Comparison of ENCODE assay signal across 13 cellular contexts in the genomic region with DNA sequence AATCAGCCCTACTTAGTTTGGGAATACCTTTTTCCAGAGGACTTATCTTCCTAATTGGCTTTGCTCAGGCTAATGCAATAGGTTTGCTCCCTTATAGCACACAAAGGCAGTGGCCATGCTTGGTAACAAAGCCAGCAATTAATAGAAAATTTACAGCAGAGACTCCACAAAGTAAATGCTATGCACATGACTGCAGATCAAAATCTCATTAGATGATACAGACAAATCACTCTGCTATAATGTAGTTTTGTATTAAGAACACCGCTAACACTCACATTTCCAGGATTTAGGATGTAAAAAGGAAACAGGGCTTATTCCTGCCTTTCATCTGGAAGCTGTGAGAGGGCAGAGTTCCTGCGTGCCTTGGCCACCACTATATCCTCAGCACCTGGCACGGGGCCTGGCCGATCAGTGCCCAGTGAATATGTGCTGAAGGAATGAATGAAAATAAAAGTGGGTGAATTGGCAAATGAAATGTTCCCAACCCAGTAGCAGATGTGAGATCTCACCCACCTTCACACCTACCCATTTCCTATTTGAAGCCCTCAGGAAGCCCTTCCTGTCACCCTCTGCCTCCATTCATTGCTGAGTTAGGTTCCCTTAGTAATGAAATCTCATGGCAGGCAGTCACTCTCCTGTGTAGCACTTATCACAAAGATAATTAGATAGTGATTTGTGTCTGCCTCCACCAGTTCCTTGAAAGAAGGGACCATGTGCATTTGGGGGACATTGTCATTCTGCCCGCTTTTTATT. TPM values are rescaled to one million over a fixed set of nuclear protein-coding genes. Genes with fewer than 3 reads are reported as not detected.
DNase-seq lines count a peak whose midpoint lies in the region; ATAC-seq, FAIRE-seq and TF ChIP-seq lines count a peak whose summit lies in the region.
"Had no signal": no experiment of that assay in that cellular context is flagged by ENCODE, and none has a peak within 500 bp of the region (broad histone marks: within the 10 kb centered on the region; RNA-seq: fewer than 3 reads in every experiment).

No MANE protein-coding gene starts in this region.

- H3K9me3 Mint-ChIP-seq in CD4-positive, CD25-positive, alpha-beta regulatory T cell: no peaks in the 10 kb centered on the region
- H3K9me3 Mint-ChIP-seq in activated CD8-positive, alpha-beta T cell treated with anti-CD3 and anti-CD28 coated beads for 36 hours: no peaks in the 10 kb centered on the region
- H3K9me3 Mint-ChIP-seq in mesothelial cell of epicardium: peaks cover 3% of the 10 kb centered on the region

- CTCF ChIA-PET in activated CD8-positive, alpha-beta T cell treated with anti-CD3 and anti-CD28 coated beads for 36 hours (lab: Charles Lee): no interaction called here
- CTCF ChIA-PET in PC-9 (lab: Charles Lee): no interaction called here

- TF ChIP-seq CTCF in activated CD8-positive, alpha-beta T cell treated with anti-CD3 and anti-CD28 coated beads for 36 hours (IDR thresholded peaks at IDR 0.05): no peak
- no peak for TF ChIP-seq CTCF in mesothelial cell of epicardium (IDR thresholded peaks at IDR 0.05; ENCODE audit: unreplicated experiment)
- TF ChIP-seq CTCF in PC-9 (conservative IDR thresholded peaks at IDR 0.05): no peak

- H4K20me1 ChIP-seq in PC-9 (ENCODE audit: insufficient read depth): no peaks in the 10 kb centered on the region

- DNase-seq in CD4-positive, CD25-positive, alpha-beta regulatory T cell: peak in 1 of 3 donors; percentile 74
- no peak for DNase-seq in GM19239 (ENCODE audit: insufficient read length, low spot score)
- peak; percentile 34 for DNase-seq in activated CD8-positive, alpha-beta T cell treated with anti-CD3 and anti-CD28 coated beads for 36 hours
- no peak for DNase-seq in mesothelial cell of epicardium (ENCODE audit: low spot score in 2 of 2, unreplicated experiment in 2 of 2)
- no peak for DNase-seq in SHP77 treated with DMSO at 0.1 percent for 48 hours (lab: John Stamatoyannopoulos, UW)
- DNase-seq in PC-9: no peak
- DNase-seq: Calu3 had no signal

- H3K4me3 Mint-ChIP-seq in CD4-positive, CD25-positive, alpha-beta regulatory T cell: peak overlapping the region; percentile 92 to 100 (median 98)
- H3K4me3 Mint-ChIP-seq in activated CD8-positive, alpha-beta T cell treated with anti-CD3 and anti-CD28 coated beads for 36 hours: peak overlapping the region; percentile 96
- H3K4me3 Mint-ChIP-seq in mesothelial cell of epicardium: no peak overlapping the region

- H3K79me2 ChIP-seq in PC-9 (ENCODE audit: low read depth): no peaks in the 10 kb centered on the region

- BruUV-seq in PC-9 (replicated peaks; lab: Mats Ljungman, UMichigan): no TSS peak

- no peak overlapping the region for H3K4me2 ChIP-seq in PC-9

- no peaks in the 10 kb centered on the region for H3K9me2 ChIP-seq in PC-9 (ENCODE audit: insufficient read depth)

- H3K9me3 ChIP-seq in CD4-positive, CD25-positive, alpha-beta regulatory T cell (ENCODE audit: control insufficient read depth in 2 of 2, low read length in 2 of 2): no peaks in the 10 kb centered on the region
- no peaks in the 10 kb centered on the region for H3K9me3 ChIP-seq in PC-9 (ENCODE audit: insufficient read depth, low read depth)
- H3K9me3 ChIP-seq: neutrophil had no signal

- POLR2A ChIA-PET in activated CD8-positive, alpha-beta T cell treated with anti-CD3 and anti-CD28 coated beads for 36 hours (lab: Charles Lee): interaction anchor here (1.9 to 7.1 kb wide), 3 partner anchors 10 to 40 kb away, joined by 4 to 88 read pairs (median 7); no protein-coding TSS in a partner anchor
- POLR2A ChIA-PET in PC-9 (lab: Charles Lee; ENCODE audit: unreplicated experiment): interaction anchor here (0.6 kb wide), 1 partner anchor 100 kb away, joined by 3 read pairs; no protein-coding TSS in a partner anchor

- H3K36me3 ChIP-seq in CD4-positive, CD25-positive, alpha-beta regulatory T cell (ENCODE audit: control insufficient read depth, insufficient read depth, low read length): no peaks in the 10 kb centered on the region
- no peaks in the 10 kb centered on the region for H3K36me3 ChIP-seq in PC-9 (ENCODE audit: low read depth)
- H3K36me3 ChIP-seq: neutrophil had no signal

- H3K27me3 ChIP-seq in CD4-positive, CD25-positive, alpha-beta regulatory T cell (ENCODE audit: control insufficient read depth, insufficient read depth, low read length): no peaks in the 10 kb centered on the region
- no peaks in the 10 kb centered on the region for H3K27me3 ChIP-seq in PC-9 (ENCODE audit: insufficient read depth, low read depth)
- H3K27me3 ChIP-seq: neutrophil had no signal

- peaks cover 65% of the 10 kb centered on the region for H3K4me1 ChIP-seq in CD4-positive, CD25-positive, alpha-beta regulatory T cell (ENCODE audit: control insufficient read depth, insufficient read depth, low read length, poor library complexity, severe bottlenecking)
- peaks cover 13% of the 10 kb centered on the region for H3K4me1 ChIP-seq in PC-9 (replicated peaks; ENCODE audit: insufficient read depth)

- intact Hi-C loops in activated CD8-positive, alpha-beta T cell treated with anti-CD3 and anti-CD28 coated beads for 36 hours (cut with micrococcal nuclease): loop anchor here (5.0 kb wide), 1 partner anchor 41 kb away; no protein-coding TSS in a partner anchor
- intact Hi-C loops in PC-9 (cut with micrococcal nuclease; ENCODE audit: unreplicated experiment): no loop called here

- H3K4me3 ChIP-seq in CD4-positive, CD25-positive, alpha-beta regulatory T cell (ENCODE audit: low read depth, low read length): peak overlapping the region; percentile 63
- no peak overlapping the region for H3K4me3 ChIP-seq in PC-9
- H3K4me3 ChIP-seq: SK-N-MC had no signal

- H2AFZ ChIP-seq in PC-9: no peak overlapping the region

- peak; percentile 93 for FAIRE-seq in GM19239 (lab: Jason Lieb, UNC)
- FAIRE-seq: bronchial epithelial cell, keratinocyte had no signal

- peaks cover 28% of the 10 kb centered on the region for H3K36me3 Mint-ChIP-seq in CD4-positive, CD25-positive, alpha-beta regulatory T cell
- peaks cover 68% of the 10 kb centered on the region for H3K36me3 Mint-ChIP-seq in activated CD8-positive, alpha-beta T cell treated with anti-CD3 and anti-CD28 coated beads for 36 hours (ENCODE audit: low read depth)
- no peaks in the 10 kb centered on the region for H3K36me3 Mint-ChIP-seq in mesothelial cell of epicardium

- H3K27me3 Mint-ChIP-seq in CD4-positive, CD25-positive, alpha-beta regulatory T cell: peaks cover 7% of the 10 kb centered on the region
- no peaks in the 10 kb centered on the region for H3K27me3 Mint-ChIP-seq in activated CD8-positive, alpha-beta T cell treated with anti-CD3 and anti-CD28 coated beads for 36 hours
- H3K27me3 Mint-ChIP-seq in mesothelial cell of epicardium (ENCODE audit: low read depth): no peaks in the 10 kb centered on the region

- no peaks in the 10 kb centered on the region for H3F3A ChIP-seq in PC-9 (ENCODE audit: insufficient read depth, low read depth)

- peak overlapping the region; percentile 97 for H3K27ac ChIP-seq in CD4-positive, CD25-positive, alpha-beta regulatory T cell (ENCODE audit: insufficient read depth, low read length, poor library complexity, severe bottlenecking)
- H3K27ac ChIP-seq in PC-9: no peak overlapping the region
- H3K27ac ChIP-seq: SK-N-MC had no signal

- H3K27ac Mint-ChIP-seq in CD4-positive, CD25-positive, alpha-beta regulatory T cell: peak overlapping the region; percentile 98
- peak overlapping the region; percentile 99 for H3K27ac Mint-ChIP-seq in activated CD8-positive, alpha-beta T cell treated with anti-CD3 and anti-CD28 coated beads for 36 hours
- H3K27ac Mint-ChIP-seq in mesothelial cell of epicardium: peak overlapping the region; percentile 33

- ATAC-seq in CD4-positive, CD25-positive, alpha-beta regulatory T cell (ENCODE audit: low read depth in 2 of 2): no peak
- no peak for ATAC-seq in activated CD8-positive, alpha-beta T cell treated with anti-CD3 and anti-CD28 coated beads for 36 hours
- ATAC-seq in HG03025 (IDR thresholded peaks at IDR 0.05; ENCODE audit: low FRiP score, unreplicated experiment) (no peak), GM21390 (IDR thresholded peaks at IDR 0.05; ENCODE audit: unreplicated experiment) (no peak)

- H3K4me1 Mint-ChIP-seq in CD4-positive, CD25-positive, alpha-beta regulatory T cell: peaks cover 24 to 82% (median 38%) of the 10 kb centered on the region in 4 donors
- H3K4me1 Mint-ChIP-seq in activated CD8-positive, alpha-beta T cell treated with anti-CD3 and anti-CD28 coated beads for 36 hours (ENCODE audit: low read depth): peaks cover 48% of the 10 kb centered on the region
- peaks cover 32% of the 10 kb centered on the region for H3K4me1 Mint-ChIP-seq in mesothelial cell of epicardium

RNA-seq across cellular contexts. Expression of a gene that starts 5.1 kb away (rescaled TPM):
- 290 TPM for total RNA-seq in CD4-positive, CD25-positive, alpha-beta regulatory T cell
- 100 to 1,000 TPM; 144 to 201 (median 191) TPM for polyA plus RNA-seq in CD4-positive, CD25-positive, alpha-beta regulatory T cell
- 100 to 1,000 TPM; 205 to 209 TPM for total RNA-seq in activated CD8-positive, alpha-beta T cell treated with anti-CD3 and anti-CD28 coated beads for 36 hours
- total RNA-seq in mesothelial cell of epicardium (57.6 to 62.7 TPM (median 58.1 TPM) in 3 replicates), PC-9 (2021) (32.8 and 43.7 TPM in 2 replicates)

Comparison
In these comparisons a context has a peak if more than half of its experiments do, and no peak if none do; other contexts are left out.
1. H3K27ac Mint-ChIP-seq: peak in every context shown above with its lines; median percentile 99 in activated CD8-positive, alpha-beta T cell treated with anti-CD3 and anti-CD28 coated beads for 36 hours; 98 in CD4-positive, CD25-positive, alpha-beta regulatory T cell; 33 in mesothelial cell of epicardium.